21 cellular contexts compared by ENCODE assay signal in genomic region chr14:52797653-52798052, GRCh38. TPM values are rescaled to one million over a fixed set of nuclear protein-coding genes. Genes with fewer than 3 reads are reported as not detected.
DNase-seq lines count a peak whose midpoint lies in the region; ATAC-seq and TF ChIP-seq lines count a peak whose summit lies in the region.
"Had no signal": no experiment of that assay in that cellular context is flagged by ENCODE, and none has a peak within 500 bp of the region (broad histone marks: within the 10 kb centered on the region; RNA-seq: fewer than 3 reads in every experiment).

No MANE protein-coding gene starts in this region.

- no peaks in the 10 kb centered on the region for H3K36me3 Mint-ChIP-seq in natural killer cell
- no peaks in the 10 kb centered on the region for H3K36me3 Mint-ChIP-seq in natural killer cell treated with Interleukin-12 subunit alpha and Interleukin-12 subunit beta and Interleukin-15 and Interleukin-18, amount 100 ng/mL, for 72 hours
- peaks cover 4% of the 10 kb centered on the region for H3K36me3 Mint-ChIP-seq in activated CD8-positive, alpha-beta T cell treated with anti-CD3 and anti-CD28 coated beads, Interleukin-2, amount 10 ng/mL, durations not matched to agents 7 days and 5 days (ENCODE audit: low read depth)
- no peaks in the 10 kb centered on the region for H3K36me3 Mint-ChIP-seq in stimulated activated effector memory CD8-positive, alpha-beta T cell treated with anti-CD3 and anti-CD28 coated beads, Interleukin-12 subunit alpha, Interleukin-12 subunit beta, amount 100 ng/mL, for 72 hours

- no peak for TF ChIP-seq POLR2A in IMR-90 (IDR thresholded peaks at IDR 0.05; ENCODE audit: low read depth, low read length)

- H4K5ac ChIP-seq in IMR-90 (ENCODE audit: low read depth, low read length): no peak overlapping the region; the same call in 1 of the 2 replicates

- peak overlapping the region; percentile 24; the same call in 1 of the 2 replicates for H2AK5ac ChIP-seq in IMR-90 (ENCODE audit: low read depth, low read length)

- H3K9ac ChIP-seq in IMR-90 (ENCODE audit: low read depth, low read length): no peak overlapping the region
- H3K9ac ChIP-seq: BLaER1 treated with 17β-estradiol and CSF1 and Interleukin-3, amounts not matched to agents 10 nM and 100 nM; SK-N-SH had no signal

- WGBS in IMR-90 (ENCODE audit: extremely low coverage in 2 of 2, insufficient read length in 1 of 2), 2 experiments: no CpG with 5 or more reads among the region's 3 CpGs

- H3K79me2 ChIP-seq in osteoblast (ENCODE audit: insufficient read depth, low read length): no peaks in the 10 kb centered on the region

- H3K27ac Mint-ChIP-seq in natural killer cell: peak overlapping the region; percentile 69 to 73
- H3K27ac Mint-ChIP-seq in natural killer cell treated with Interleukin-12 subunit alpha and Interleukin-12 subunit beta and Interleukin-15 and Interleukin-18, amount 100 ng/mL, for 72 hours: no peak overlapping the region
- H3K27ac Mint-ChIP-seq in activated CD8-positive, alpha-beta T cell treated with anti-CD3 and anti-CD28 coated beads, Interleukin-2, amount 10 ng/mL, durations not matched to agents 7 days and 5 days: peak overlapping the region; percentile 62
- peak overlapping the region; percentile 34 for H3K27ac Mint-ChIP-seq in stimulated activated effector memory CD8-positive, alpha-beta T cell treated with anti-CD3 and anti-CD28 coated beads, Interleukin-12 subunit alpha, Interleukin-12 subunit beta, amount 100 ng/mL, for 72 hours

- no peak for TF ChIP-seq RAD21 in IMR-90 (IDR thresholded peaks at IDR 0.05; ENCODE audit: low read length)

- H3K27me3 Mint-ChIP-seq in natural killer cell (ENCODE audit: low read depth in 2 of 2): no peaks in the 10 kb centered on the region
- H3K27me3 Mint-ChIP-seq in natural killer cell treated with Interleukin-12 subunit alpha and Interleukin-12 subunit beta and Interleukin-15 and Interleukin-18, amount 100 ng/mL, for 72 hours: no peaks in the 10 kb centered on the region
- H3K27me3 Mint-ChIP-seq in activated CD8-positive, alpha-beta T cell treated with anti-CD3 and anti-CD28 coated beads, Interleukin-2, amount 10 ng/mL, durations not matched to agents 7 days and 5 days (ENCODE audit: low read depth): peaks cover 8% of the 10 kb centered on the region

- H4K8ac ChIP-seq in IMR-90 (ENCODE audit: low read depth in 2 of 2, low read length in 2 of 2): no peak overlapping the region; a peak in 1 of 4 replicates

- H2BK5ac ChIP-seq in IMR-90 (ENCODE audit: low read depth, low read length, poor library complexity, severe bottlenecking): no peak overlapping the region

- no peak overlapping the region for H3K18ac ChIP-seq in IMR-90 (ENCODE audit: low read depth, low read length)

- BruUV-seq in IMR-90 (replicated peaks; lab: Mats Ljungman, UMichigan): no TSS peak

- POLR2A ChIA-PET in IMR-90 (lab: Charles Lee; ENCODE audit: unreplicated experiment): no interaction called here
- POLR2A ChIA-PET in activated CD8-positive, alpha-beta T cell treated with anti-CD3 and anti-CD28 coated beads, Interleukin-2, amount 10 ng/mL, durations not matched to agents 7 days and 5 days (lab: Charles Lee): no interaction called here

- H3K4me1 ChIP-seq in IMR-90 (ENCODE audit: control insufficient read depth, insufficient read depth, low read length) (peaks cover 6% of the 10 kb centered on the region; the same call in 1 of the 2 replicates), osteoblast (ENCODE audit: insufficient read depth, low read length) (peaks cover 19% of the 10 kb centered on the region)

- H3K9me3 ChIP-seq in IMR-90 (ENCODE audit: control insufficient read depth, insufficient read depth, low read length) (no peaks in the 10 kb centered on the region), osteoblast (ENCODE audit: low read depth, low read length) (no peaks in the 10 kb centered on the region)
- H3K9me3 ChIP-seq: SK-N-SH had no signal

- in situ Hi-C loops in IMR-90 (cut with MboI; ENCODE audit: low sequenced_read_pairs): no loop called here

- H3K9me3 Mint-ChIP-seq in natural killer cell: no peaks in the 10 kb centered on the region
- H3K9me3 Mint-ChIP-seq in natural killer cell treated with Interleukin-12 subunit alpha and Interleukin-12 subunit beta and Interleukin-15 and Interleukin-18, amount 100 ng/mL, for 72 hours: no peaks in the 10 kb centered on the region
- no peaks in the 10 kb centered on the region for H3K9me3 Mint-ChIP-seq in activated CD8-positive, alpha-beta T cell treated with anti-CD3 and anti-CD28 coated beads, Interleukin-2, amount 10 ng/mL, durations not matched to agents 7 days and 5 days (ENCODE audit: insufficient read depth)
- no peaks in the 10 kb centered on the region for H3K9me3 Mint-ChIP-seq in stimulated activated effector memory CD8-positive, alpha-beta T cell treated with anti-CD3 and anti-CD28 coated beads, Interleukin-12 subunit alpha, Interleukin-12 subunit beta, amount 100 ng/mL, for 72 hours

- H2BK120ac ChIP-seq in IMR-90 (ENCODE audit: low read depth, low read length): no peak overlapping the region

- ATAC-seq in natural killer cell (peak in 2 of 3 donors; percentile 24 to 54), IMR-90 (ENCODE audit: low read depth) (no peak), HG02588 (IDR thresholded peaks at IDR 0.05; ENCODE audit: unreplicated experiment) (no peak)
- no peak for ATAC-seq in natural killer cell treated with Interleukin-12 subunit alpha and Interleukin-12 subunit beta and Interleukin-15 and Interleukin-18, amount 100 ng/mL, for 72 hours
- no peak for ATAC-seq in activated CD8-positive, alpha-beta T cell treated with anti-CD3 and anti-CD28 coated beads, Interleukin-2, amount 10 ng/mL, durations not matched to agents 7 days and 5 days
- no peak for ATAC-seq in stimulated activated effector memory CD8-positive, alpha-beta T cell treated with anti-CD3 and anti-CD28 coated beads, Interleukin-12 subunit alpha, Interleukin-12 subunit beta, amount 100 ng/mL, for 72 hours

- H3K56ac ChIP-seq in IMR-90 (ENCODE audit: extremely low read depth, insufficient read depth, low read length): no peak overlapping the region

- dilution Hi-C loops in IMR-90 (cut with HindIII; ENCODE audit: low sequenced_read_pairs, unreplicated experiment): no loop called here

- DNase-seq in natural killer cell (no peak), IMR-90 (no peak), osteoblast (ENCODE audit: insufficient read length, low spot score, missing footprints) (no peak), NCI-H524 treated with DMSO at 0.1 percent for 48 hours (lab: John Stamatoyannopoulos, UW) (no peak)
- DNase-seq in natural killer cell treated with Interleukin-12 subunit alpha and Interleukin-12 subunit beta and Interleukin-15 and Interleukin-18, amount 100 ng/mL, for 72 hours (ENCODE audit: low spot score): no peak
- peak; percentile 26 for DNase-seq in activated CD8-positive, alpha-beta T cell treated with anti-CD3 and anti-CD28 coated beads, Interleukin-2, amount 10 ng/mL, durations not matched to agents 7 days and 5 days
- DNase-seq in stimulated activated effector memory CD8-positive, alpha-beta T cell treated with anti-CD3 and anti-CD28 coated beads, Interleukin-12 subunit alpha, Interleukin-12 subunit beta, amount 100 ng/mL, for 72 hours (ENCODE audit: low spot score in 2 of 2): no peak
- DNase-seq: COR-L47, DMS 273 treated with DMSO at 0.1 percent for 48 hours, HCEC 1CT, KG1, MV-4-11, NCI-H187, NCI-H2107, NCI-H510A, NCI-H82, RPMI8226, SHP77 treated with DMSO at 0.1 percent for 48 hours, SK-N-SH had no signal

- 0 out of 2 replicates have a peak overlapping the region, but pooled peaks have one; percentile 15 for H3K4ac ChIP-seq in IMR-90 (ENCODE audit: low read depth, low read length)

- H2BK20ac ChIP-seq in IMR-90 (ENCODE audit: low read depth, low read length): no peak overlapping the region

- intact Hi-C loops in natural killer cell (cut with micrococcal nuclease): loop anchor here (10.0 kb wide), 1 partner anchor 63 kb away; the partner anchor contains the start of gene STYX
- intact Hi-C loops in IMR-90 (cut with micrococcal nuclease): no loop called here

- no peak overlapping the region for H4K91ac ChIP-seq in IMR-90 (ENCODE audit: insufficient read depth, low read depth, low read length)

- H3K27me3 ChIP-seq in IMR-90 (ENCODE audit: control insufficient read depth, insufficient read depth, low read length): no peaks in the 10 kb centered on the region
- no peaks in the 10 kb centered on the region for H3K27me3 ChIP-seq in osteoblast (ENCODE audit: insufficient read depth, low read length)
- H3K27me3 ChIP-seq: BLaER1 treated with 17β-estradiol and CSF1 and Interleukin-3, amounts not matched to agents 10 nM and 100 nM had no signal

- H3K4me3 ChIP-seq in IMR-90 (ENCODE audit: insufficient read depth, low read depth, low read length): no peak overlapping the region
- H3K4me3 ChIP-seq in osteoblast (ENCODE audit: insufficient read depth, low read length): no peak overlapping the region
- H3K4me3 ChIP-seq: BLaER1 treated with 17β-estradiol and CSF1 and Interleukin-3, amounts not matched to agents 10 nM and 100 nM had no signal

- H3K36me3 ChIP-seq in IMR-90 (ENCODE audit: control insufficient read depth, insufficient read depth, low read length): no peaks in the 10 kb centered on the region
- H3K36me3 ChIP-seq in osteoblast (ENCODE audit: insufficient read depth, low read length): no peaks in the 10 kb centered on the region
- H3K36me3 ChIP-seq: BLaER1 treated with 17β-estradiol and CSF1 and Interleukin-3, amounts not matched to agents 10 nM and 100 nM had no signal

- H3K27ac ChIP-seq in IMR-90 (ENCODE audit: insufficient read depth, low read length) (no peak overlapping the region), osteoblast (ENCODE audit: low read depth, low read length) (no peak overlapping the region)
- H3K27ac ChIP-seq: BLaER1 treated with 17β-estradiol and CSF1 and Interleukin-3, amounts not matched to agents 10 nM and 100 nM had no signal

- H2AFZ ChIP-seq in IMR-90 (replicated peaks; ENCODE audit: low read length, poor library complexity) (peak overlapping the region; percentile 52), osteoblast (ENCODE audit: low read length) (no peak overlapping the region)

- no peaks in the 10 kb centered on the region for H4K20me1 ChIP-seq in IMR-90 (ENCODE audit: insufficient read depth, low read length)
- H4K20me1 ChIP-seq in osteoblast (ENCODE audit: insufficient read depth, low read length): no peaks in the 10 kb centered on the region
- H4K20me1 ChIP-seq: BLaER1 treated with 17β-estradiol and CSF1 and Interleukin-3, amounts not matched to agents 10 nM and 100 nM had no signal

- H3K23ac ChIP-seq in IMR-90 (ENCODE audit: low read depth, low read length): no peak overlapping the region

- H3K4me2 ChIP-seq in IMR-90 (ENCODE audit: low read depth, low read length) (no peak overlapping the region), osteoblast (ENCODE audit: insufficient read depth, low read length) (no peak overlapping the region)
- H3K4me2 ChIP-seq: BLaER1 treated with 17β-estradiol and CSF1 and Interleukin-3, amounts not matched to agents 10 nM and 100 nM; SK-N-SH had no signal

- H3K14ac ChIP-seq in IMR-90 (replicated peaks; ENCODE audit: low read depth, low read length): no peak overlapping the region

- 0 out of 4 replicates have a peak, but pooled peaks cover 0 to 5% of the 10 kb centered on the region in 2 experiments for H3K79me1 ChIP-seq in IMR-90 (ENCODE audit: low read depth in 1 of 2, low read length in 2 of 2)

- H2BK15ac ChIP-seq in IMR-90 (ENCODE audit: low read depth, low read length): no peak overlapping the region

- CTCF ChIA-PET in IMR-90 (lab: Yijun Ruan, JAX): no interaction called here
- CTCF ChIA-PET in activated CD8-positive, alpha-beta T cell treated with anti-CD3 and anti-CD28 coated beads, Interleukin-2, amount 10 ng/mL, durations not matched to agents 7 days and 5 days (lab: Charles Lee): no interaction called here

- peak overlapping the region; percentile 19 for H3K4me3 Mint-ChIP-seq in natural killer cell
- H3K4me3 Mint-ChIP-seq in natural killer cell treated with Interleukin-12 subunit alpha and Interleukin-12 subunit beta and Interleukin-15 and Interleukin-18, amount 100 ng/mL, for 72 hours: no peak overlapping the region
- H3K4me3 Mint-ChIP-seq in activated CD8-positive, alpha-beta T cell treated with anti-CD3 and anti-CD28 coated beads, Interleukin-2, amount 10 ng/mL, durations not matched to agents 7 days and 5 days: no peak overlapping the region
- H3K4me3 Mint-ChIP-seq in stimulated activated effector memory CD8-positive, alpha-beta T cell treated with anti-CD3 and anti-CD28 coated beads, Interleukin-12 subunit alpha, Interleukin-12 subunit beta, amount 100 ng/mL, for 72 hours: no peak overlapping the region

- TF ChIP-seq CTCF in natural killer cell (IDR thresholded peaks at IDR 0.05) (no peak), IMR-90 (conservative IDR thresholded peaks at IDR 0.05; ENCODE audit: low read depth, low read length) (no peak), osteoblast (IDR thresholded peaks at IDR 0.05; ENCODE audit: extremely low read depth, low read depth, low read length) (no peak)

- H3K4me1 Mint-ChIP-seq in natural killer cell: peaks cover 14 to 26% of the 10 kb centered on the region in 2 donors
- peaks cover 14 to 26% of the 10 kb centered on the region in 2 donors for H3K4me1 Mint-ChIP-seq in natural killer cell treated with Interleukin-12 subunit alpha and Interleukin-12 subunit beta and Interleukin-15 and Interleukin-18, amount 100 ng/mL, for 72 hours (ENCODE audit: low read depth in 2 of 2)
- peaks cover 19% of the 10 kb centered on the region for H3K4me1 Mint-ChIP-seq in activated CD8-positive, alpha-beta T cell treated with anti-CD3 and anti-CD28 coated beads, Interleukin-2, amount 10 ng/mL, durations not matched to agents 7 days and 5 days (ENCODE audit: low read depth)
- H3K4me1 Mint-ChIP-seq in stimulated activated effector memory CD8-positive, alpha-beta T cell treated with anti-CD3 and anti-CD28 coated beads, Interleukin-12 subunit alpha, Interleukin-12 subunit beta, amount 100 ng/mL, for 72 hours: no peaks in the 10 kb centered on the region

- H2AK9ac ChIP-seq in IMR-90 (replicated peaks; ENCODE audit: low read depth, low read length, poor library complexity): no peak overlapping the region

- peaks cover 6% of the 10 kb centered on the region; the same call in 1 of the 2 replicates for H3K9me1 ChIP-seq in IMR-90 (ENCODE audit: insufficient read depth, low read length)

RNA-seq across cellular contexts. Expression of gene GNPNAT1, which starts 6.2 kb away (rescaled TPM):
- total RNA-seq in natural killer cell (1 to 10 TPM; 5.6 to 7.5 (median 7.0) TPM), IMR-90 (2012; rRNA removed) (19.4 and 43.9 TPM in 2 replicates), osteoblast (25.0 and 35.5 TPM in 2 replicates)
- total RNA-seq in natural killer cell treated with Interleukin-12 subunit alpha and Interleukin-12 subunit beta and Interleukin-15 and Interleukin-18, amount 100 ng/mL, for 72 hours: 10 to 100 TPM; 25.9 to 31.4 TPM
- polyA plus RNA-seq in IMR-90 (2012; rRNA removed): 22.6 and 30.5 TPM in 2 replicates
- polyA plus RNA-seq in IMR-90 (2012; cell fraction: cytosol; rRNA removed): 16.7 and 17.6 TPM in 2 replicates
- polyA plus RNA-seq in IMR-90 (2012; cell fraction: nucleus; rRNA removed; ENCODE audit: low replicate concordance): 5.9 and 10.6 TPM in 2 replicates
- total RNA-seq in activated CD8-positive, alpha-beta T cell treated with anti-CD3 and anti-CD28 coated beads, Interleukin-2, amount 10 ng/mL, durations not matched to agents 7 days and 5 days: 10 to 100 TPM; 14.9 to 16.3 TPM

Comparison
In these comparisons a context has a peak if more than half of its experiments do, and no peak if none do; other contexts are left out.
1. ATAC-seq: peak in natural killer cell (2 of 3); none in natural killer cell treated with Interleukin-12 subunit alpha and Interleukin-12 subunit beta and Interleukin-15 and Interleukin-18, amount 100 ng/mL, for 72 hours (0 of 2), IMR-90 (single experiment), activated CD8-positive, alpha-beta T cell treated with anti-CD3 and anti-CD28 coated beads, Interleukin-2, amount 10 ng/mL, durations not matched to agents 7 days and 5 days (single experiment), stimulated activated effector memory CD8-positive, alpha-beta T cell treated with anti-CD3 and anti-CD28 coated beads, Interleukin-12 subunit alpha, Interleukin-12 subunit beta, amount 100 ng/mL, for 72 hours (single experiment) and HG02588 (single experiment).
2. H3K27ac Mint-ChIP-seq: peak in natural killer cell (2 of 2), activated CD8-positive, alpha-beta T cell treated with anti-CD3 and anti-CD28 coated beads, Interleukin-2, amount 10 ng/mL, durations not matched to agents 7 days and 5 days (single experiment) and stimulated activated effector memory CD8-positive, alpha-beta T cell treated with anti-CD3 and anti-CD28 coated beads, Interleukin-12 subunit alpha, Interleukin-12 subunit beta, amount 100 ng/mL, for 72 hours (single experiment); none in natural killer cell treated with Interleukin-12 subunit alpha and Interleukin-12 subunit beta and Interleukin-15 and Interleukin-18, amount 100 ng/mL, for 72 hours (0 of 2).